Comparison of ENCODE assay signal across 9 cellular contexts in the genomic region with DNA sequence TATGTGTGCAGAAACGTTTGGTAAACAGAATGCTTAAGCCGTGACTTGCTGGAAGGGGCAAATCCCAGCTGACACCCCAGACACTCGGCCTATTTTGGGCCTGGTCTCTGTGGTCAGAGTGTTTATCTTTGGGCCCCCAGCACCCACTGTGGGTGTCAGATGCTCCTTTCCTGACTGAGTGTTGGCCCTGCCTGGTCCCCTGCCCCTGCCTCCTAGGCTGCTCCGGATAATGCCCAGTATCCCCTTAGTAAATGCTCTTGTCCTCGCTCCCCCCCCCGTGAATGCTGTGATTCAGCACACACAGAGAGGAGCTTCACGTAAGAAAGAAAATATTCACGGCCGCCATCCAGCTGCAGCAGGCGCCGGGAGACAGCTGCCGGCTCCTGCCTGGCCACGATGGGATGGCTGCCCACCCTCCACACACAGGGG. TPM values are rescaled to one million over a fixed set of nuclear protein-coding genes. Genes with fewer than 3 reads are reported as not detected.
DNase-seq lines count a peak whose midpoint lies in the region; ATAC-seq and TF ChIP-seq lines count a peak whose summit lies in the region.
"Had no signal": no experiment of that assay in that cellular context is flagged by ENCODE, and none has a peak within 500 bp of the region (broad histone marks: within the 10 kb centered on the region; RNA-seq: fewer than 3 reads in every experiment).

No MANE protein-coding gene starts in this region.

- H3K27me3 ChIP-seq in ascending aorta, result no peaks in the 10 kb centered on the region

- H3K4me1 ChIP-seq in ascending aorta, result peaks cover 29 to 59% of the 10 kb centered on the region in 2 donors

- no peak for ATAC-seq in stimulated activated naive B cell treated with anti-CD40 and anti-IgM and Interleukin-4, amounts not matched to agents 10 μg/mL and 1 μg/mL and 100 μg/mL, for 72 hours (replicated peaks)

- peak overlapping the region; percentile 77 to 85 for H3K27ac ChIP-seq in ascending aorta
- H3K27ac ChIP-seq in RWPE1, result no peak overlapping the region
- H3K27ac ChIP-seq: epithelial cell of prostate had no signal

- H3K4me3 ChIP-seq in ascending aorta, result no peak overlapping the region
- no peak overlapping the region for H3K4me3 ChIP-seq in skeletal muscle cell (ENCODE audit: low read depth, low read length)

- H3K36me3 Mint-ChIP-seq in T-helper 2 cell treated with Interferon-gamma antibody and Interleukin-4, amounts not matched to agents 5 μg/mL and 100 μg/mL, for 36 hours (ENCODE audit: low read depth), result no peaks in the 10 kb centered on the region
- H3K36me3 Mint-ChIP-seq in stimulated activated naive B cell treated with anti-CD40 and anti-IgM and Interleukin-4, amounts not matched to agents 10 μg/mL and 1 μg/mL and 100 μg/mL, for 72 hours, result no peaks in the 10 kb centered on the region

- TF ChIP-seq CTCF in ascending aorta (IDR thresholded peaks at IDR 0.05), result no peak
- no peak for TF ChIP-seq CTCF in RWPE1 (conservative IDR thresholded peaks at IDR 0.05; ENCODE audit: low read depth)

- H3K4me3 Mint-ChIP-seq in T-helper 2 cell treated with Interferon-gamma antibody and Interleukin-4, amounts not matched to agents 5 μg/mL and 100 μg/mL, for 36 hours, result no peak overlapping the region
- H3K4me3 Mint-ChIP-seq in stimulated activated naive B cell treated with anti-CD40 and anti-IgM and Interleukin-4, amounts not matched to agents 10 μg/mL and 1 μg/mL and 100 μg/mL, for 72 hours, result no peak overlapping the region

- DNase-seq in GM04504 (ENCODE audit: low read depth) (peak; percentile 54), ascending aorta (ENCODE audit: low spot score in 2 of 2) (peak in 1 of 2 donors; percentile 78), iPS-NIHi7 (ENCODE audit: extremely low spot score) (peak; percentile 54), skeletal muscle cell (ENCODE audit: low read depth) (peak; percentile 71), NOMO-1 treated with DMSO at 0.1 percent for 48 hours (lab: John Stamatoyannopoulos, UW; ENCODE audit: unreplicated experiment) (no peak), RWPE1 (ENCODE audit: low spot score) (no peak)
- no peak for DNase-seq in T-helper 2 cell treated with Interferon-gamma antibody and Interleukin-4, amounts not matched to agents 5 μg/mL and 100 μg/mL, for 36 hours (ENCODE audit: low spot score)
- DNase-seq in stimulated activated naive B cell treated with anti-CD40 and anti-IgM and Interleukin-4, amounts not matched to agents 10 μg/mL and 1 μg/mL and 100 μg/mL, for 72 hours, result no peak

- CTCF ChIA-PET in RWPE1 (lab: Yijun Ruan, JAX), result interaction anchor here (0.7 kb wide), 1 partner anchor 192 kb away, joined by 4 read pairs; no protein-coding TSS in a partner anchor

- H3K27me3 Mint-ChIP-seq in T-helper 2 cell treated with Interferon-gamma antibody and Interleukin-4, amounts not matched to agents 5 μg/mL and 100 μg/mL, for 36 hours (ENCODE audit: low read depth), result peaks cover 9% of the 10 kb centered on the region
- H3K27me3 Mint-ChIP-seq in stimulated activated naive B cell treated with anti-CD40 and anti-IgM and Interleukin-4, amounts not matched to agents 10 μg/mL and 1 μg/mL and 100 μg/mL, for 72 hours, result no peaks in the 10 kb centered on the region

- no peaks in the 10 kb centered on the region for H3K9me3 Mint-ChIP-seq in T-helper 2 cell treated with Interferon-gamma antibody and Interleukin-4, amounts not matched to agents 5 μg/mL and 100 μg/mL, for 36 hours
- no peaks in the 10 kb centered on the region for H3K9me3 Mint-ChIP-seq in stimulated activated naive B cell treated with anti-CD40 and anti-IgM and Interleukin-4, amounts not matched to agents 10 μg/mL and 1 μg/mL and 100 μg/mL, for 72 hours

- no peaks in the 10 kb centered on the region for H3K4me1 Mint-ChIP-seq in T-helper 2 cell treated with Interferon-gamma antibody and Interleukin-4, amounts not matched to agents 5 μg/mL and 100 μg/mL, for 36 hours (ENCODE audit: low read depth)
- no peaks in the 10 kb centered on the region for H3K4me1 Mint-ChIP-seq in stimulated activated naive B cell treated with anti-CD40 and anti-IgM and Interleukin-4, amounts not matched to agents 10 μg/mL and 1 μg/mL and 100 μg/mL, for 72 hours

- H3K27ac Mint-ChIP-seq in T-helper 2 cell treated with Interferon-gamma antibody and Interleukin-4, amounts not matched to agents 5 μg/mL and 100 μg/mL, for 36 hours, result no peak overlapping the region
- H3K27ac Mint-ChIP-seq in stimulated activated naive B cell treated with anti-CD40 and anti-IgM and Interleukin-4, amounts not matched to agents 10 μg/mL and 1 μg/mL and 100 μg/mL, for 72 hours, result no peak overlapping the region

- H3K36me3 ChIP-seq in ascending aorta, result no peaks in the 10 kb centered on the region

- no peaks in the 10 kb centered on the region for H3K9me3 ChIP-seq in ascending aorta

- POLR2A ChIA-PET in RWPE1 (lab: Yijun Ruan, JAX; ENCODE audit: low non-redundant PET), result no interaction called here

- intact Hi-C loops in ascending aorta (cut with DNase I), result no loop called here

RNA-seq across cellular contexts. Expression of a gene that starts 11.3 kb away (rescaled TPM):
- 19.6 TPM for total RNA-seq in ascending aorta

Comparison
In these comparisons a context has a peak if more than half of its experiments do, and no peak if none do; other contexts are left out.
1. DNase-seq: peak in GM04504 (single experiment), iPS-NIHi7 (single experiment) and skeletal muscle cell (single experiment); none in NOMO-1 treated with DMSO at 0.1 percent for 48 hours (single experiment), RWPE1 (single experiment), T-helper 2 cell treated with Interferon-gamma antibody and Interleukin-4, amounts not matched to agents 5 μg/mL and 100 μg/mL, for 36 hours (single experiment) and stimulated activated naive B cell treated with anti-CD40 and anti-IgM and Interleukin-4, amounts not matched to agents 10 μg/mL and 1 μg/mL and 100 μg/mL, for 72 hours (single experiment).